ENCODE assay signal across 1 cellular context in genomic region chr16:30697264-30698138, GRCh38.
TF ChIP-seq lines count a peak whose summit lies in the region.

No MANE protein-coding gene starts in this region.

TF ChIP-seq in K562, 482 proteins besides CTCF, POLR2A, EP300 and RAD21 (continued from another document and continues in another):
- TF ChIP-seq CHD7 (IDR thresholded peaks at IDR 0.05; ENCODE audit: low read depth, low read length) (no peak), ZNF197 (CRISPR knock-in tag; IDR thresholded peaks at IDR 0.05; ENCODE audit: low read depth) (no peak), MCM5 (IDR thresholded peaks at IDR 0.05; ENCODE audit: low read depth) (no peak), TSC22D4 (tag; IDR thresholded peaks at IDR 0.05) (no peak), HEY1 (CRISPR knock-in tag; IDR thresholded peaks at IDR 0.05; ENCODE audit: borderline replicate concordance) (no peak), RBM25 (IDR thresholded peaks at IDR 0.05; ENCODE audit: low read depth, low read length, severe bottlenecking) (peak; percentile 50), CREB3 (tag; conservative IDR thresholded peaks at IDR 0.05; ENCODE audit: low read depth) (no peak), EGR1 (conservative IDR thresholded peaks at IDR 0.05) (no peak), ZNF408 (CRISPR knock-in tag; IDR thresholded peaks at IDR 0.05; ENCODE audit: low read depth) (no peak), USF1 (CRISPR knock-in tag; IDR thresholded peaks at IDR 0.05) (peak; percentile 45), GTF2F1 (IDR thresholded peaks at IDR 0.05; ENCODE audit: low read depth, low read length) (no peak), SNAPC5 (CRISPR knock-in tag; IDR thresholded peaks at IDR 0.05) (no peak), CLOCK (CRISPR knock-in tag; IDR thresholded peaks at IDR 0.05; ENCODE audit: borderline replicate concordance) (no peak), HMGXB4 (CRISPR knock-in tag; IDR thresholded peaks at IDR 0.05) (peak; percentile 50; the same call in 1 of the 2 replicates), CEBPG (CRISPR knock-in tag; IDR thresholded peaks at IDR 0.05) (no peak), CEBPG (tag; conservative IDR thresholded peaks at IDR 0.05 in 1 of 2, IDR thresholded peaks at IDR 0.05 in 1 of 2) (no peak), SMARCC2 (IDR thresholded peaks at IDR 0.05; ENCODE audit: low read depth) (no peak), ZFP30 (CRISPR knock-in tag; IDR thresholded peaks at IDR 0.05; ENCODE audit: borderline replicate concordance) (no peak), FOXP1 (CRISPR knock-in tag; IDR thresholded peaks at IDR 0.05) (no peak), HMGN3 (IDR thresholded peaks at IDR 0.05; ENCODE audit: borderline replicate concordance, extremely low read depth, insufficient read length, low read depth, low read length) (no peak), FIP1L1 (IDR thresholded peaks at IDR 0.05; ENCODE audit: low read depth, low read length, poor library complexity, severe bottlenecking) (no peak), POLR3A (IDR thresholded peaks at IDR 0.05; ENCODE audit: borderline replicate concordance, extremely low read depth, insufficient read depth, insufficient read length) (no peak), E2F6 (IDR thresholded peaks at IDR 0.05; ENCODE audit: borderline replicate concordance in 1 of 2, extremely low read depth in 1 of 2, insufficient read depth in 1 of 2, insufficient read length in 1 of 2, low read depth in 1 of 2, low read length in 1 of 2, poor library complexity in 1 of 2, severe bottlenecking in 1 of 2) (peak; percentile 40 to 51), ZNF561 (CRISPR knock-in tag; conservative IDR thresholded peaks at IDR 0.05) (no peak), NELFE (IDR thresholded peaks at IDR 0.05; ENCODE audit: insufficient read depth, insufficient read length) (no peak), ZNF146 (CRISPR knock-in tag; IDR thresholded peaks at IDR 0.05; ENCODE audit: unreplicated experiment) (no peak), SRSF7 (optimal IDR thresholded peaks at IDR 0.05; ENCODE audit: low read depth, low read length) (no peak), KLF1 (tag; IDR thresholded peaks at IDR 0.05) (no peak), PBX2 (CRISPR knock-in tag; IDR thresholded peaks at IDR 0.05; ENCODE audit: low read depth) (no peak), PBX2 (tag; conservative IDR thresholded peaks at IDR 0.05; ENCODE audit: low read depth) (no peak), BRD9 (IDR thresholded peaks at IDR 0.05; ENCODE audit: low read depth, partially characterized antibody) (no peak), TCF7L2 (IDR thresholded peaks at IDR 0.05; ENCODE audit: low read depth, low read length) (no peak), L3MBTL2 (IDR thresholded peaks at IDR 0.05) (peak; percentile 61), KLF13 (tag; IDR thresholded peaks at IDR 0.05; ENCODE audit: borderline replicate concordance, low read depth) (no peak), KDM1A (IDR thresholded peaks at IDR 0.05) (peak; percentile 36 to 55; a peak in 2 of 4 replicates), OTX1 (CRISPR knock-in tag; IDR thresholded peaks at IDR 0.05) (no peak), HMBOX1 (IDR thresholded peaks at IDR 0.05) (no peak; the same call in 1 of the 2 replicates), ZNF785 (CRISPR knock-in tag; IDR thresholded peaks at IDR 0.05) (no peak), ZNF3 (CRISPR knock-in tag; IDR thresholded peaks at IDR 0.05) (no peak)
